Comparison of ENCODE assay signal across 26 cellular contexts in genomic region chr5:35026941-35027340, GRCh38. TPM values are rescaled to one million over a fixed set of nuclear protein-coding genes. Genes with fewer than 3 reads are reported as not detected.
"Had no signal": no experiment of that assay in that cellular context is flagged by ENCODE, and none has a peak within 500 bp of the region (broad histone marks: within the 10 kb centered on the region; RNA-seq: fewer than 3 reads in every experiment).

No MANE protein-coding gene starts in this region.

- H3K9me3 ChIP-seq: left lung, mucosa of descending colon, psoas muscle, sigmoid colon had no signal

- H3K4me2 ChIP-seq: neural progenitor cell had no signal

- H3K4me3 ChIP-seq: dorsolateral prefrontal cortex, left lung, mucosa of descending colon, neural progenitor cell, psoas muscle, sigmoid colon had no signal

- H3K4me1 ChIP-seq: left lung, neural progenitor cell, psoas muscle, sigmoid colon had no signal

- FAIRE-seq: islet of Langerhans had no signal

- H3K27ac ChIP-seq: dorsolateral prefrontal cortex, epithelial cell of prostate, left lung, neural progenitor cell, psoas muscle, sigmoid colon had no signal

- H3K27me3 ChIP-seq: dorsolateral prefrontal cortex, left lung, neural progenitor cell, sigmoid colon had no signal

- H3K36me3 ChIP-seq: left lung, neural progenitor cell, sigmoid colon had no signal

- H2AFZ ChIP-seq: neural progenitor cell had no signal

- ATAC-seq: activated CD8-positive, alpha-beta T cell treated with anti-CD3 and anti-CD28 coated beads, Interleukin-2, amount 10 ng/mL, durations not matched to agents 7 days and 5 days; left lung; mucosa of descending colon; psoas muscle; stimulated activated naive B cell treated with anti-CD40 and anti-IgM and Interleukin-4, amounts not matched to agents 10 μg/mL and 1 μg/mL and 100 μg/mL, for 72 hours had no signal

- H3K9ac ChIP-seq: neural progenitor cell had no signal

- DNase-seq: activated CD4-positive, alpha-beta T cell treated with anti-CD3 and anti-CD28 coated beads, Interleukin-2, amount 10 ng/mL, durations not matched to agents 7 days and 5 days; activated CD8-positive, alpha-beta T cell treated with anti-CD3 and anti-CD28 coated beads, Interleukin-2, amount 10 ng/mL, durations not matched to agents 7 days and 5 days; activated naive CD4-positive, alpha-beta T cell treated with Interleukin-2 at 50 U/mL for 16 hours; activated naive CD8-positive, alpha-beta T cell treated with anti-CD3 and anti-CD28 coated beads, Interleukin-2, amount 10 ng/mL, durations not matched to agents 7 days and 5 days; activated T-cell treated with anti-CD3 and anti-CD28 coated beads, Interleukin-2, amount 50 U/mL, for 24 hours; amygdala; caudate nucleus; dorsolateral prefrontal cortex; foreskin fibroblast; hippocampal formation; left lung; mucosa of descending colon; naive B cell; psoas muscle; sigmoid colon; stimulated activated CD4-positive, alpha-beta T cell treated with anti-CD3 and anti-CD28 coated beads, Interleukin-4, amount 100 ng/mL, for 4 hours; stimulated activated naive B cell treated with anti-CD40 and anti-IgM and Interleukin-4, amounts not matched to agents 10 μg/mL and 1 μg/mL and 100 μg/mL, for 72 hours; T1000 had no signal

RNA-seq across cellular contexts. Expression of gene AGXT2, which starts 20.8 kb away (rescaled TPM):
- total RNA-seq: activated CD4-positive, alpha-beta T cell treated with anti-CD3 and anti-CD28 coated beads, Interleukin-2, amount 10 ng/mL, durations not matched to agents 7 days and 5 days; activated CD8-positive, alpha-beta T cell treated with anti-CD3 and anti-CD28 coated beads, Interleukin-2, amount 10 ng/mL, durations not matched to agents 7 days and 5 days; activated naive CD8-positive, alpha-beta T cell treated with anti-CD3 and anti-CD28 coated beads, Interleukin-2, amount 10 ng/mL, durations not matched to agents 7 days and 5 days; activated T-helper 2 cell treated with anti-CD3 and anti-CD28 coated beads, Interferon-gamma antibody, Interleukin-2, Interleukin-4, amounts not matched to agents 10 μg/mL and 5 μg/mL and 100 μg/mL, durations not matched to agents 14 hours and 24 hours and 36 hours; dorsolateral prefrontal cortex; glomerular endothelial cell; left lung; mucosa of descending colon; osteoblast; psoas muscle; sigmoid colon; T-helper 1 cell treated with Interleukin-12 subunit alpha and Interleukin-12 subunit beta and Interleukin-4 antibody, amounts not matched to agents 30 ng/mL and 1 ng/mL, for 36 hours; urinary bladder had no signal
- polyA plus RNA-seq: psoas muscle, sigmoid colon had no signal
